ENCODE assay signal across 8 cellular contexts in the genomic region with DNA sequence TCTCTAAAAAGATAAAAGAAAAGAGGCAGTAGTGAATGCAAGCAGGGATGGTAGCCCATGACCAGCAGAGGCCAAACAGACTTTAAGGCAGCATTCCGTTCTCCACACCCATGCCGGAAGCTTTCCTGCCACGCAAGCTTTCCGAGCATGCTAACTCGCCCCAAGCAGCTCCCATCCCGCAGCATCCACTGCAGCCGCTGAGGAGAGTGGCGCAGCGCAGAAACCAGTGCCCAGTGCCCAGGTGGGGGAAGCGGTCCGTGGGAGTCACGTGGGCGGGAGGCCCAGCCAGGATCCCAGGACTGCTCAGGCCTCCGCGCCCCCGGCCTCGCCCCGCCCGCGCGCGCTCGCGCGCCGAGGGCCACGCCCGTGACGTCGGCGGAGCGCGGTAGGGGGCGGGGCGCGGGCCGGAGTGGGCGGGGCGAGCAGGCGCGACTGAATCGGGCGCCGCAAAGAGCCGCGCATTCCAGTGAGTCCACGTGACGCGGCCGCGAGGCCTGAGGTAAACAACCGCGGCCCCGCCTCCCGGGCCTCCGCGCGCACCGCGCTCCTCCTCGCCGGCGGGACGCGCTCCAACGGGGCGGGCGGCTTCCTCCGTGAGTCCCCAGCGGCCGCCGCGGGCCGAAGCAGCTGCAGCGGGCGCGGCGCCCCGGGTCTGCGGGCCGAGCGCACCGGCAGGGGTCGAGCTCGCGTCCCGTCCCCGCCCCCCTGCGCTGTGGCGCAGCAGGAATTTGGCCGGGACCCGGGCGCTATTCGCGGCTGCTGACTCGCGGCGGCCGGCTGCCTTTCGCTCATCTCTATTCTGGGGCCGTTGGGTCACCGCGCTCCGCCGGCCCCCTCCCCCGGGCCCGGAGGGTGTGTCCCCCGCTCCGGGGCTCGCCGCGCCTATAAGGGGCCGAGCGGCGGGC. TPM values are rescaled to one million over a fixed set of nuclear protein-coding genes. Genes with fewer than 3 reads are reported as not detected.
DNase-seq lines count a peak whose midpoint lies in the region; ATAC-seq, FAIRE-seq and TF ChIP-seq lines count a peak whose summit lies in the region.

OTUD1 (plus strand) TSS at position 529 of the 905 bp plus-strand sequence. CDS start 383 bp downstream, outside the sequence.

- intact Hi-C loops in T-helper 1 cell treated with Interleukin-12 subunit alpha and Interleukin-12 subunit beta and Interleukin-4 antibody, amounts not matched to agents 30 ng/mL and 1 ng/mL, for 36 hours (cut with micrococcal nuclease) = loop anchor here (1.0 to 5.0 kb wide), 9 partner anchors 75 to 1914 kb away; partner anchors contain the start of genes ARHGAP21, C10orf67, DNAJC1 and MSRB2
- intact Hi-C loops in left ventricle myocardium superior (cut with micrococcal nuclease) (no loop called here), psoas muscle (cut with DNase I) (loop anchor here (5.0 kb wide), 2 partner anchors 36 to 41 kb away; no protein-coding TSS in a partner anchor)

- H3K27ac ChIP-seq in psoas muscle = peak within 1 kb of the TSS; percentile 97
- H3K27ac ChIP-seq in urinary bladder (ENCODE audit: low read depth) = peak within 1 kb of the TSS; percentile 97

- H3K4me3 ChIP-seq in psoas muscle = peak within 1 kb of the TSS; percentile 95
- H3K4me3 ChIP-seq in urinary bladder (ENCODE audit: low read depth, low read length) = peak within 1 kb of the TSS; percentile 100

- FAIRE-seq in GM12891 (lab: Jason Lieb, UNC) = peak; percentile 95

- no peaks in the 10 kb centered on the region for H3K27me3 ChIP-seq in psoas muscle (ENCODE audit: insufficient read depth in 3 of 3, low read length in 2 of 3)

- H3K9me3 ChIP-seq in psoas muscle = no peaks in the 10 kb centered on the region

- peak; percentile 79 for DNase-seq in GM12891 (ENCODE audit: insufficient read length, low spot score)
- peak; percentile 29 for DNase-seq in NCI-H128 (lab: John Stamatoyannopoulos, UW; ENCODE audit: unreplicated experiment)
- peak; percentile 29 to 99 (median 92) for DNase-seq in amygdala (lab: John Stamatoyannopoulos, UW)
- peak; percentile 99 for DNase-seq in left ventricle myocardium superior
- DNase-seq in psoas muscle = peak; percentile 97 to 98

- TF ChIP-seq POLR2A in GM12891 (IDR thresholded peaks at IDR 0.05; ENCODE audit: low read depth, low read length) = no peak

- H3K4me1 ChIP-seq in psoas muscle (peaks cover 17% of the 10 kb centered on the region), urinary bladder (ENCODE audit: insufficient read depth) (no peaks in the 10 kb centered on the region)

- WGBS in psoas muscle, 3 donors = 0 to 1% (median 1%) methylated on average over 47 to 115 of the region's 115 CpGs
- WGBS in urinary bladder = under 1% methylated on average over 115 of the region's 115 CpGs

- ATAC-seq in HG02759 (IDR thresholded peaks at IDR 0.05; ENCODE audit: unreplicated experiment) = peak; percentile 80
- ATAC-seq in left ventricle myocardium superior = peak; percentile 92
- ATAC-seq in psoas muscle = peak; percentile 83 to 92 (median 88)

- peaks cover 0 to 21% of the 10 kb centered on the region in 2 donors for H3K36me3 ChIP-seq in psoas muscle (ENCODE audit: insufficient read depth in 1 of 2, low read depth in 1 of 2)
- H3K36me3 ChIP-seq in urinary bladder (ENCODE audit: insufficient read depth) = no peaks in the 10 kb centered on the region

- TF ChIP-seq CTCF in psoas muscle (IDR thresholded peaks at IDR 0.05) = peak; percentile 11

TF ChIP-seq in GM12891, 5 proteins besides CTCF, POLR2A, EP300 and RAD21:
- TF ChIP-seq POU2F2 (IDR thresholded peaks at IDR 0.05; ENCODE audit: low read depth, low read length) (no peak), PAX5 (IDR thresholded peaks at IDR 0.05; ENCODE audit: insufficient read depth, low read length, severe bottlenecking) (no peak), TAF1 (IDR thresholded peaks at IDR 0.05; ENCODE audit: low read depth, low read length) (no peak), POLR2AphosphoS5 (IDR thresholded peaks at IDR 0.05; ENCODE audit: low read depth, low read length) (no peak), SPI1 (IDR thresholded peaks at IDR 0.05; ENCODE audit: low read depth, low read length) (no peak)

RNA-seq across cellular contexts. Expression of gene OTUD1, which starts in this region (rescaled TPM):
- 1.1 TPM for polyA plus RNA-seq in GM12891 (2012; ENCODE audit: low read depth, missing spikeins)
- 18.4 and 19.1 TPM in 2 replicates for total RNA-seq in T-helper 1 cell treated with Interleukin-12 subunit alpha and Interleukin-12 subunit beta and Interleukin-4 antibody, amounts not matched to agents 30 ng/mL and 1 ng/mL, for 36 hours
- 14.6 TPM for total RNA-seq in left ventricle myocardium superior
- total RNA-seq in psoas muscle = 100 to 1,000 TPM in 2 of 4 donors, 10 to 100 TPM in 2; 19.7 to 165 (median 95.0) TPM
- 10 to 100 TPM in 1 of 3 donors, 1 to 10 TPM in 2; 1.9 to 73.1 (median 9.4) TPM for polyA plus RNA-seq in psoas muscle
- 13.5 TPM for total RNA-seq in urinary bladder
- polyA plus RNA-seq in urinary bladder = 9.8 TPM

Comparison
In these comparisons a context has a peak if more than half of its experiments do, and no peak if none do; other contexts are left out.
1. Peak in every context shown above with its lines: DNase-seq, ATAC-seq, H3K4me3 ChIP-seq and H3K27ac ChIP-seq.
2. DNase-seq: peak in every context shown above with its lines; median percentile 99 in left ventricle myocardium superior; 98 in psoas muscle; 92 in amygdala; 79 in GM12891; 29 in NCI-H128.